In genomic region chr2:131104487-131105155, GRCh38 we compare ENCODE assay signal across 8 cellular contexts. TPM values are rescaled to one million over a fixed set of nuclear protein-coding genes. Genes with fewer than 3 reads are reported as not detected.
DNase-seq lines count a peak whose midpoint lies in the region; ATAC-seq and TF ChIP-seq lines count a peak whose summit lies in the region.

No MANE protein-coding gene starts in this region.

- no peak overlapping the region for H2BK12ac ChIP-seq in neuronal stem cell (ENCODE audit: low read length)

- H3K27me3 Mint-ChIP-seq in activated T-helper 17 cell treated with anti-CD3 and anti-CD28 coated beads, Interleukin-2, amount 50 U/mL, for 72 hours = no peaks in the 10 kb centered on the region

- intact Hi-C loops in upper lobe of right lung (cut with DNase I) = no loop called here

- peaks cover 16% of the 10 kb centered on the region for H3K4me1 Mint-ChIP-seq in activated T-helper 17 cell treated with anti-CD3 and anti-CD28 coated beads, Interleukin-2, amount 50 U/mL, for 72 hours

- no peak overlapping the region for H2AK5ac ChIP-seq in neuronal stem cell (ENCODE audit: low read depth, low read length)

- H4K91ac ChIP-seq in neuronal stem cell (ENCODE audit: low read depth, low read length, poor library complexity) = no peak overlapping the region

- H3K9me3 ChIP-seq in OCI-LY3 (ENCODE audit: insufficient read depth, low read length) = no peaks in the 10 kb centered on the region
- no peaks in the 10 kb centered on the region for H3K9me3 ChIP-seq in neuronal stem cell (replicated peaks in 1 of 2; ENCODE audit: control insufficient read depth in 2 of 2, insufficient read depth in 1 of 2, low read depth in 1 of 2, low read length in 2 of 2)
- H3K9me3 ChIP-seq in upper lobe of right lung = no peaks in the 10 kb centered on the region

- no peak overlapping the region for H4K8ac ChIP-seq in neuronal stem cell (ENCODE audit: low read depth, low read length)

- TF ChIP-seq CTCF in OCI-LY3 (IDR thresholded peaks at IDR 0.05; ENCODE audit: low read depth, low read length) (no peak), upper lobe of right lung (IDR thresholded peaks at IDR 0.05) (no peak)

- peak overlapping the region; percentile 100 for H3K4me3 ChIP-seq in OCI-LY3 (ENCODE audit: low read length)
- peak overlapping the region in 1 of 2 donors; percentile 96 for H3K4me3 ChIP-seq in neuronal stem cell (ENCODE audit: low read length in 2 of 2)
- peak overlapping the region; percentile 98 for H3K4me3 ChIP-seq in upper lobe of right lung

- H3K79me1 ChIP-seq in neuronal stem cell (ENCODE audit: low read depth, low read length) = peaks cover 6% of the 10 kb centered on the region

- peaks cover 6% of the 10 kb centered on the region for H3K36me3 ChIP-seq in OCI-LY3 (replicated peaks; ENCODE audit: low read depth, low read length)
- H3K36me3 ChIP-seq in neuronal stem cell (replicated peaks in 1 of 2; ENCODE audit: control insufficient read depth in 2 of 2, insufficient read depth in 2 of 2, low read length in 2 of 2) = peaks cover 0 to 2% of the 10 kb centered on the region in 2 donors
- H3K36me3 ChIP-seq in upper lobe of right lung = no peaks in the 10 kb centered on the region

- H3K18ac ChIP-seq in neuronal stem cell (ENCODE audit: low read length) = no peak overlapping the region

- peaks cover 30% of the 10 kb centered on the region for H4K20me1 ChIP-seq in OCI-LY3 (ENCODE audit: insufficient read depth, low read length)

- H3K4me1 ChIP-seq in OCI-LY3 (ENCODE audit: low read length) (peaks cover 18% of the 10 kb centered on the region), neuronal stem cell (ENCODE audit: control insufficient read depth in 2 of 2, insufficient read depth in 1 of 2, low read depth in 1 of 2, low read length in 2 of 2) (peaks cover 3 to 6% of the 10 kb centered on the region in 2 donors), upper lobe of right lung (peaks cover 22% of the 10 kb centered on the region)

- no peak overlapping the region for H3K23ac ChIP-seq in neuronal stem cell (ENCODE audit: low read depth, low read length, poor library complexity)

- no CpG with 5 or more reads among the region's 20 CpGs for WGBS in neuronal stem cell (ENCODE audit: extremely low coverage in 2 of 2, insufficient read length in 2 of 2, insufficient replicate concordance in 1 of 2), 2 donors

- H3K27me3 ChIP-seq in OCI-LY3 (ENCODE audit: low read depth, low read length) (no peaks in the 10 kb centered on the region), neuronal stem cell (ENCODE audit: control insufficient read depth in 3 of 3, insufficient read depth in 3 of 3, low read depth in 1 of 3, low read length in 3 of 3) (no peaks in the 10 kb centered on the region), upper lobe of right lung (no peaks in the 10 kb centered on the region)

- H3K4ac ChIP-seq in neuronal stem cell (ENCODE audit: low read length) = no peak overlapping the region

- H2BK15ac ChIP-seq in neuronal stem cell (ENCODE audit: low read length) = no peak overlapping the region

- H2BK5ac ChIP-seq in neuronal stem cell (ENCODE audit: low read length) = no peak overlapping the region

- H3K4me3 Mint-ChIP-seq in activated T-helper 17 cell treated with anti-CD3 and anti-CD28 coated beads, Interleukin-2, amount 50 U/mL, for 72 hours = peak overlapping the region; percentile 88

- ATAC-seq in GM21515 (IDR thresholded peaks at IDR 0.05; ENCODE audit: unreplicated experiment) = peak; percentile 69
- ATAC-seq in activated T-helper 17 cell treated with anti-CD3 and anti-CD28 coated beads, Interleukin-2, amount 50 U/mL, for 72 hours (replicated peaks) = peak; percentile 75
- peak; percentile 85 for ATAC-seq in upper lobe of right lung

- no peak overlapping the region for H2BK120ac ChIP-seq in neuronal stem cell (ENCODE audit: low read depth, low read length)

- H2AFZ ChIP-seq in OCI-LY3 (ENCODE audit: low read depth, low read length) (peak overlapping the region; percentile 78), neuronal stem cell (ENCODE audit: low read length) (peak overlapping the region; percentile 94)

- peak overlapping the region; percentile 77 for H3K27ac ChIP-seq in OCI-LY3 (ENCODE audit: low read length)
- no peak overlapping the region for H3K27ac ChIP-seq in neuronal stem cell (replicated peaks; ENCODE audit: low read length)
- peak overlapping the region; percentile 96 for H3K27ac ChIP-seq in upper lobe of right lung

- no peak overlapping the region for H3K14ac ChIP-seq in neuronal stem cell (ENCODE audit: low read length)

- H3K9ac ChIP-seq in OCI-LY3 (ENCODE audit: low read length) (peak overlapping the region; percentile 98), neuronal stem cell (ENCODE audit: low read depth, low read length, poor library complexity) (no peak overlapping the region)

- peaks cover 26% of the 10 kb centered on the region for H3K36me3 Mint-ChIP-seq in activated T-helper 17 cell treated with anti-CD3 and anti-CD28 coated beads, Interleukin-2, amount 50 U/mL, for 72 hours (ENCODE audit: low read depth)

- peak overlapping the region; percentile 98 for H3K4me2 ChIP-seq in OCI-LY3 (ENCODE audit: low read length)
- peak overlapping the region; percentile 39 for H3K4me2 ChIP-seq in neuronal stem cell (ENCODE audit: insufficient read depth, low read length, poor library complexity, severe bottlenecking)

- peaks cover 45% of the 10 kb centered on the region for H3K79me2 ChIP-seq in OCI-LY3 (ENCODE audit: low read length)

- peak; percentile 69 for DNase-seq in DMS79 (lab: John Stamatoyannopoulos, UW)
- peak; percentile 85 for DNase-seq in HT-29 (ENCODE audit: low spot score)
- peak; percentile 67 for DNase-seq in fibroblast of the conjunctiva (ENCODE audit: low read depth)
- DNase-seq in neuronal stem cell (ENCODE audit: low spot score) = no peak
- peak; percentile 81 for DNase-seq in upper lobe of right lung

- peak overlapping the region; percentile 95 for H3K27ac Mint-ChIP-seq in activated T-helper 17 cell treated with anti-CD3 and anti-CD28 coated beads, Interleukin-2, amount 50 U/mL, for 72 hours

- no peaks in the 10 kb centered on the region for H3K9me3 Mint-ChIP-seq in activated T-helper 17 cell treated with anti-CD3 and anti-CD28 coated beads, Interleukin-2, amount 50 U/mL, for 72 hours

RNA-seq across cellular contexts. Expression of gene PLEKHB2, which starts 0.5 kb away (rescaled TPM):
- total RNA-seq in HT-29 (2014; rRNA removed; shearing (Covaris generic)) = 85.1 and 93.9 TPM in 2 replicates
- total RNA-seq in activated T-helper 17 cell treated with anti-CD3 and anti-CD28 coated beads, Interleukin-2, amount 50 U/mL, for 72 hours = 10 to 100 TPM; 59.8 to 64.5 TPM
- 30.4 TPM for polyA plus RNA-seq in neuronal stem cell (2013, experiment 1 of 2)
- 31.1 TPM for polyA plus RNA-seq in neuronal stem cell (2013, experiment 2 of 2)
- total RNA-seq in upper lobe of right lung = 73.9 TPM

RNA-seq across cellular contexts. Expression of gene FAM168B, which starts 11.4 kb away (rescaled TPM):
- 104 TPM in 2 replicates for total RNA-seq in HT-29 (2014; rRNA removed; shearing (Covaris generic))
- total RNA-seq in activated T-helper 17 cell treated with anti-CD3 and anti-CD28 coated beads, Interleukin-2, amount 50 U/mL, for 72 hours = 10 to 100 TPM; 69.2 to 77.1 TPM
- 73.9 TPM for polyA plus RNA-seq in neuronal stem cell (2013, experiment 1 of 2)
- 72.7 TPM for polyA plus RNA-seq in neuronal stem cell (2013, experiment 2 of 2)
- total RNA-seq in upper lobe of right lung = 77.8 TPM
